10 cellular contexts compared by ENCODE assay signal in the genomic region with DNA sequence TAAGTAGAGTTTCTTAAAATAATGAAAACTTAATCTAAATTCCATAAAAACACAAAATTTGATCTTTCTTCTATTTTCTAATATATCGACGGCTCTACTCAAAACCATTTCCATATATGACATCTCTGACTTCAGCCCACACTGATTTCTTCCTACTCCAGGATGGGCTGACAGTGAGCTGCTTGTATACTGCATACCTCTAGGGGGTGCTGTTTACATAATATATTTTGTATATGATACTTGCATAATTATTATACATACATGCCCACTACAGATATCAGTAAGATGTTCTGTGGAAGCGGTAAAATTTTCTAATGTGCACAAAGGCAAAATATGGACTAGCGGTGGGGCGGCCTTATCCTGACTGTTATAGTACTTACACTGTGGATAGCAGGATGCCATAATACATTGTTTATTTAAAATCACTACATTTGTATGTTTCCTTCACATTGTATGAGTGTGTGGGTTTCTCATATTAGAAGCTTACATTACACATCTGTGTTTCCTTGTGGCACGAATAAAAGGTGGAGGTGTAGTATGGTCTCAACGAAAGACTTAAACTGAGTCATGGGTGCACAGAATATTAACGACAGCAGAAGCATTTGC.
DNase-seq lines count a peak whose midpoint lies in the region; ATAC-seq and TF ChIP-seq lines count a peak whose summit lies in the region.
"Had no signal": no experiment of that assay in that cellular context is flagged by ENCODE, and none has a peak within 500 bp of the region (broad histone marks: within the 10 kb centered on the region; RNA-seq: fewer than 3 reads in every experiment).

No MANE protein-coding gene starts in this region.

- no peaks in the 10 kb centered on the region for H3K4me1 Mint-ChIP-seq in T-cell
- H3K4me1 Mint-ChIP-seq: activated naive CD8-positive, alpha-beta T cell treated with anti-CD3 and anti-CD28 coated beads, Interleukin-2, amount 10 ng/mL, durations not matched to agents 7 days and 5 days had no signal

- no peak overlapping the region for H3K4me3 Mint-ChIP-seq in T-cell
- H3K4me3 Mint-ChIP-seq: activated naive CD8-positive, alpha-beta T cell treated with anti-CD3 and anti-CD28 coated beads, Interleukin-2, amount 10 ng/mL, durations not matched to agents 7 days and 5 days had no signal

- no peaks in the 10 kb centered on the region for H3K4me1 ChIP-seq in upper lobe of left lung
- H3K4me1 ChIP-seq: BLaER1 had no signal

- no peak for TF ChIP-seq POLR2A in upper lobe of left lung (IDR thresholded peaks at IDR 0.05)

- WGBS in upper lobe of left lung, 2 donors: 62 to 67% methylated on average over 8 of the region's 8 CpGs

- peak in 4 of 6 experiments; percentile 16 to 41 (median 27) for TF ChIP-seq CTCF in upper lobe of left lung (IDR thresholded peaks at IDR 0.05)

- DNase-seq in NCI-H2081 (lab: John Stamatoyannopoulos, UW) (peak; percentile 38 to 52), NCI-H2081 treated with DMSO at 0.1 percent for 48 hours (lab: John Stamatoyannopoulos, UW) (no peak), H4 (ENCODE audit: low spot score) (peak; percentile 31), Kasumi-1 (lab: John Stamatoyannopoulos, UW) (peak; percentile 82 to 94), SK-N-DZ (ENCODE audit: low spot score) (peak; percentile 29), fibroblast of the conjunctiva (ENCODE audit: low read depth) (peak; percentile 3), upper lobe of left lung (no peak), T-cell (no peak)
- DNase-seq: activated naive CD8-positive, alpha-beta T cell treated with anti-CD3 and anti-CD28 coated beads, Interleukin-2, amount 10 ng/mL, durations not matched to agents 7 days and 5 days had no signal

- no peak overlapping the region for H3K27ac ChIP-seq in upper lobe of left lung
- H3K27ac ChIP-seq: BLaER1 had no signal

- H3K27me3 Mint-ChIP-seq in T-cell: peaks cover 0 to 7% of the 10 kb centered on the region in 2 donors
- H3K27me3 Mint-ChIP-seq: activated naive CD8-positive, alpha-beta T cell treated with anti-CD3 and anti-CD28 coated beads, Interleukin-2, amount 10 ng/mL, durations not matched to agents 7 days and 5 days had no signal

- CTCF ChIA-PET in T-cell (lab: Charles Lee): no interaction called here

- no peak overlapping the region for H3K4me3 ChIP-seq in upper lobe of left lung
- H3K4me3 ChIP-seq: BLaER1 had no signal

- H3K27me3 ChIP-seq in upper lobe of left lung: no peaks in the 10 kb centered on the region
- H3K27me3 ChIP-seq: BLaER1 had no signal

- POLR2A ChIA-PET in T-cell (lab: Charles Lee): interaction anchor here in 1 of 2 donors (0.8 kb wide), 1 partner anchor 164 kb away, joined by 3 read pairs; no protein-coding TSS in a partner anchor

- no peaks in the 10 kb centered on the region for H3K36me3 ChIP-seq in upper lobe of left lung
- H3K36me3 ChIP-seq: BLaER1 had no signal

- H3K9me3 Mint-ChIP-seq in T-cell: no peaks in the 10 kb centered on the region
- H3K9me3 Mint-ChIP-seq: activated naive CD8-positive, alpha-beta T cell treated with anti-CD3 and anti-CD28 coated beads, Interleukin-2, amount 10 ng/mL, durations not matched to agents 7 days and 5 days had no signal

- TF ChIP-seq EP300 in upper lobe of left lung (IDR thresholded peaks at IDR 0.05): no peak

- ATAC-seq in upper lobe of left lung (ENCODE audit: low FRiP score in 2 of 2) (peak in 1 of 2 donors; percentile 54), T-cell (replicated peaks in 1 of 4) (no peak)

- H3K36me3 Mint-ChIP-seq in T-cell: no peaks in the 10 kb centered on the region
- H3K36me3 Mint-ChIP-seq: activated naive CD8-positive, alpha-beta T cell treated with anti-CD3 and anti-CD28 coated beads, Interleukin-2, amount 10 ng/mL, durations not matched to agents 7 days and 5 days had no signal

- H3K27ac Mint-ChIP-seq in T-cell: no peak overlapping the region
- H3K27ac Mint-ChIP-seq: activated naive CD8-positive, alpha-beta T cell treated with anti-CD3 and anti-CD28 coated beads, Interleukin-2, amount 10 ng/mL, durations not matched to agents 7 days and 5 days had no signal

- no peaks in the 10 kb centered on the region for H3K9me3 ChIP-seq in upper lobe of left lung
- H3K9me3 ChIP-seq: BLaER1 had no signal

Comparison
In these comparisons a context has a peak if more than half of its experiments do, and no peak if none do; other contexts are left out.
1. DNase-seq: peak in NCI-H2081 (2 of 2), H4 (single experiment), Kasumi-1 (2 of 2), SK-N-DZ (single experiment) and fibroblast of the conjunctiva (single experiment); none in NCI-H2081 treated with DMSO at 0.1 percent for 48 hours (single experiment), upper lobe of left lung (0 of 2) and T-cell (0 of 34).